ENCODE assay signal across 21 cellular contexts in the genomic region with DNA sequence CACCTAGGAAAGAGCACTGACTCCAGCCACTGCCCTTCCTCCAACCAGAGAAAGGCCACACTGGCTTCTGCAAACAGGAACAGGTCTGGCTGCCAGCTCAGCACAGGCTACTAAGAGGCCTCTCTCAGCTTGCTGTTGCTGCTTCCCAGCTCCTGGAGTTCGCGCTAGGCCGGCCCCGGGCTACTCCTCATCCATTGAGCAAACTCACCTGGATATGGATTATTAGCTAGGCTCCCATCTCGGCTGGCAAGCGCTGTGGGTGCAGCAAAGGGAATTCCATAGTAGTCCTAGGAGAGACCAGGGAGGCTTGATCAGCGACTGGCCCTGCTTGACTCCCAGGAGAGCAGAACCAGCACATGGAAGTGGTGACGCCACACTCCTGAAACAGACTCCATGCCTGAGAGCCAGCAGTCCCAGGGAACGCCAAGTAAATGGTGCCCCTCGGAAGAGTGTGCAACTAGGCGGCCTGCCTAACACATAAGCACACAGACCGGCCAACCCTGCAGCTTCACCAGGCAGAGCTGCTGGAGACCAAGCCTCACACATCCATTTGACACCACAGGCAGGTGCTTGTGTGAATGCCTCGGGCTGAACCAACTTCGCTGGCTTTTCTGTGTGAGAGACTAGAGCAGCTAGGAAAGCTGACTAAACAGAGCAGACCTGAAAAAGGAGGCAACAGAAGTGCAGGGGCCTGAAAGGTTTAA.
DNase-seq lines count a peak whose midpoint lies in the region; ATAC-seq and TF ChIP-seq lines count a peak whose summit lies in the region.
"Had no signal": no experiment of that assay in that cellular context is flagged by ENCODE, and none has a peak within 500 bp of the region (broad histone marks: within the 10 kb centered on the region; RNA-seq: fewer than 3 reads in every experiment).

No MANE protein-coding gene starts in this region.

- H3K9ac ChIP-seq in OCI-LY1 (ENCODE audit: low read length) (no peak overlapping the region), neuronal stem cell (ENCODE audit: low read depth, low read length, poor library complexity) (no peak overlapping the region)

- no peaks in the 10 kb centered on the region for H4K20me1 ChIP-seq in OCI-LY1 (ENCODE audit: insufficient read depth, low read length)

- H2AFZ ChIP-seq in OCI-LY1 (ENCODE audit: low read length), result no peak overlapping the region
- no peak overlapping the region for H2AFZ ChIP-seq in neuronal stem cell (ENCODE audit: low read length)

- peak overlapping the region; percentile 43 for H2BK5ac ChIP-seq in neuronal stem cell (ENCODE audit: low read length)

- no peak overlapping the region for H4K8ac ChIP-seq in neuronal stem cell (ENCODE audit: low read depth, low read length)

- H3K9me3 ChIP-seq in CD4-positive, alpha-beta T cell (ENCODE audit: control insufficient read depth, low read length), result no peaks in the 10 kb centered on the region
- H3K9me3 ChIP-seq in OCI-LY1 (ENCODE audit: low read length) (no peaks in the 10 kb centered on the region), neuronal stem cell (replicated peaks in 1 of 2; ENCODE audit: control insufficient read depth in 2 of 2, insufficient read depth in 1 of 2, low read depth in 1 of 2, low read length in 2 of 2) (no peaks in the 10 kb centered on the region)
- H3K9me3 ChIP-seq: breast epithelium, mucosa of descending colon, transverse colon had no signal

- H3K4me3 Mint-ChIP-seq in CD4-positive, alpha-beta T cell, result no peak overlapping the region
- H3K4me3 Mint-ChIP-seq in endothelial cell (ENCODE audit: unreplicated experiment), result peak overlapping the region; percentile 37
- H3K4me3 Mint-ChIP-seq: stimulated activated memory B cell treated with anti-CD40 and anti-IgM and Interleukin-4, amounts not matched to agents 10 μg/mL and 1 μg/mL and 100 μg/mL, for 72 hours had no signal

- H2AK5ac ChIP-seq in neuronal stem cell (ENCODE audit: low read depth, low read length), result no peak overlapping the region

- H3K4me2 ChIP-seq in OCI-LY1 (ENCODE audit: low read length) (no peak overlapping the region), neuronal stem cell (ENCODE audit: insufficient read depth, low read length, poor library complexity, severe bottlenecking) (no peak overlapping the region)

- no peak overlapping the region for H3K27ac ChIP-seq in CD4-positive, alpha-beta T cell (ENCODE audit: low read depth, low read length)
- H3K27ac ChIP-seq in OCI-LY1 (ENCODE audit: low read depth, low read length, poor library complexity, severe bottlenecking) (peak overlapping the region; percentile 27), neuronal stem cell (replicated peaks; ENCODE audit: low read length) (no peak overlapping the region)
- H3K27ac ChIP-seq: transverse colon had no signal

- no peaks in the 10 kb centered on the region for H3K27me3 ChIP-seq in CD4-positive, alpha-beta T cell (ENCODE audit: control insufficient read depth, insufficient read depth, low read length)
- H3K27me3 ChIP-seq in OCI-LY1 (ENCODE audit: insufficient read depth, low read length) (no peaks in the 10 kb centered on the region), neuronal stem cell (ENCODE audit: control insufficient read depth in 3 of 3, insufficient read depth in 3 of 3, low read depth in 1 of 3, low read length in 3 of 3) (no peaks in the 10 kb centered on the region)
- H3K27me3 ChIP-seq: breast epithelium, transverse colon had no signal

- no peak for DNase-seq in CD4-positive, alpha-beta T cell
- DNase-seq in endothelial cell (ENCODE audit: low spot score) (no peak), neuronal stem cell (ENCODE audit: low spot score) (no peak), NK-92 (lab: John Stamatoyannopoulos, UW; ENCODE audit: unreplicated experiment) (no peak), AML-193 (lab: John Stamatoyannopoulos, UW) (no peak), occipital lobe (lab: John Stamatoyannopoulos, UW) (no peak)
- DNase-seq: activated CD4-positive, alpha-beta T cell treated with anti-CD3 and anti-CD28 coated beads for 48 hours; GDM1; hippocampal formation; mucosa of descending colon; NCI-H2029 treated with DMSO at 0.1 percent for 48 hours; NCI-H524 treated with DMSO at 0.1 percent for 48 hours; stimulated activated CD4-positive, alpha-beta T cell treated with anti-CD3 and anti-CD28 coated beads, Interleukin-12 subunit alpha, Interleukin-12 subunit beta, amount 100 ng/mL, for 4 hours; T-helper 9 cell; transverse colon had no signal

- H3K4ac ChIP-seq in neuronal stem cell (ENCODE audit: low read length), result no peak overlapping the region

- no peak overlapping the region for H4K91ac ChIP-seq in neuronal stem cell (ENCODE audit: low read depth, low read length, poor library complexity)

- no peaks in the 10 kb centered on the region for H3K9me2 ChIP-seq in OCI-LY1 (ENCODE audit: low read depth, low read length)

- no peak for ATAC-seq in CD4-positive, alpha-beta T cell (ENCODE audit: poor library complexity)
- ATAC-seq in GM18520 (IDR thresholded peaks at IDR 0.05; ENCODE audit: unreplicated experiment), result no peak
- ATAC-seq: stimulated activated memory B cell treated with anti-CD40 and anti-IgM and Interleukin-4, amounts not matched to agents 10 μg/mL and 1 μg/mL and 100 μg/mL, for 72 hours had no signal

- no peak for TF ChIP-seq CTCF in CD4-positive, alpha-beta T cell (IDR thresholded peaks at IDR 0.05)
- no peak for TF ChIP-seq CTCF in OCI-LY1 (IDR thresholded peaks at IDR 0.05; ENCODE audit: low read length)
- no peak for TF ChIP-seq CTCF in endothelial cell (IDR thresholded peaks at IDR 0.05; ENCODE audit: unreplicated experiment)

- no peak overlapping the region for H3K4me3 ChIP-seq in OCI-LY1 (ENCODE audit: low read depth, low read length, poor library complexity, severe bottlenecking)
- no peak overlapping the region for H3K4me3 ChIP-seq in neuronal stem cell (ENCODE audit: low read length in 2 of 2)
- H3K4me3 ChIP-seq: breast epithelium, GM12878, mucosa of descending colon, transverse colon had no signal

- intact Hi-C loops in CD4-positive, alpha-beta T cell (cut with DNase I, micrococcal nuclease), result loop anchor here in 1 of 2 experiments (5.0 kb wide), 1 partner anchor 112 kb away; no protein-coding TSS in a partner anchor

- no peak overlapping the region for H3K14ac ChIP-seq in neuronal stem cell (ENCODE audit: low read length)

- H3K4me1 ChIP-seq in OCI-LY1 (ENCODE audit: insufficient read depth, low read length, severe bottlenecking) (no peaks in the 10 kb centered on the region), neuronal stem cell (ENCODE audit: control insufficient read depth in 2 of 2, insufficient read depth in 1 of 2, low read depth in 1 of 2, low read length in 2 of 2) (peaks cover 0 to 3% of the 10 kb centered on the region in 2 donors)
- H3K4me1 ChIP-seq: breast epithelium had no signal

- peak overlapping the region; percentile 59 for H3K23ac ChIP-seq in neuronal stem cell (ENCODE audit: low read depth, low read length, poor library complexity)

- CTCF ChIA-PET in CD4-positive, alpha-beta T cell (lab: Charles Lee), result interaction anchor here (0.7 to 1.3 kb wide), 2 partner anchors 9 to 110 kb away, joined by 3 to 4 read pairs; no protein-coding TSS in a partner anchor

- POLR2A ChIA-PET in CD4-positive, alpha-beta T cell (lab: Charles Lee), result no interaction called here

- H3K36me3 Mint-ChIP-seq in CD4-positive, alpha-beta T cell (ENCODE audit: low read depth), result peaks cover 98% of the 10 kb centered on the region
- peaks cover 62% of the 10 kb centered on the region for H3K36me3 Mint-ChIP-seq in endothelial cell (ENCODE audit: low read depth, unreplicated experiment)

- H3K27me3 Mint-ChIP-seq in CD4-positive, alpha-beta T cell, result no peaks in the 10 kb centered on the region
- peaks cover 30% of the 10 kb centered on the region for H3K27me3 Mint-ChIP-seq in endothelial cell (ENCODE audit: unreplicated experiment)
- H3K27me3 Mint-ChIP-seq: stimulated activated memory B cell treated with anti-CD40 and anti-IgM and Interleukin-4, amounts not matched to agents 10 μg/mL and 1 μg/mL and 100 μg/mL, for 72 hours had no signal

- no peaks in the 10 kb centered on the region; the same call in 1 of the 2 replicates for H3F3A ChIP-seq in OCI-LY1 (ENCODE audit: insufficient read depth, low read length)

- no peak overlapping the region for H3K18ac ChIP-seq in neuronal stem cell (ENCODE audit: low read length)

- H3K27ac Mint-ChIP-seq in CD4-positive, alpha-beta T cell, result peak overlapping the region; percentile 6
- no peak overlapping the region for H3K27ac Mint-ChIP-seq in endothelial cell (ENCODE audit: unreplicated experiment)
- H3K27ac Mint-ChIP-seq: stimulated activated memory B cell treated with anti-CD40 and anti-IgM and Interleukin-4, amounts not matched to agents 10 μg/mL and 1 μg/mL and 100 μg/mL, for 72 hours had no signal

- no peak overlapping the region for H2BK120ac ChIP-seq in neuronal stem cell (ENCODE audit: low read depth, low read length)

- H3K36me3 ChIP-seq in OCI-LY1 (ENCODE audit: insufficient read depth, low read length) (peaks cover 99% of the 10 kb centered on the region), neuronal stem cell (replicated peaks in 1 of 2; ENCODE audit: control insufficient read depth in 2 of 2, insufficient read depth in 2 of 2, low read length in 2 of 2) (peaks cover 63 to 99% of the 10 kb centered on the region in 2 donors)
- H3K36me3 ChIP-seq: breast epithelium had no signal

- no peaks in the 10 kb centered on the region for H3K79me2 ChIP-seq in OCI-LY1 (ENCODE audit: insufficient read depth, low read length)

- no peak overlapping the region for H2BK12ac ChIP-seq in neuronal stem cell (ENCODE audit: low read length)

- peaks cover 3% of the 10 kb centered on the region for H3K79me1 ChIP-seq in neuronal stem cell (ENCODE audit: low read depth, low read length)

- no peak overlapping the region for H2BK15ac ChIP-seq in neuronal stem cell (ENCODE audit: low read length)

- no CpG with 5 or more reads among the region's 14 CpGs for WGBS in neuronal stem cell (ENCODE audit: extremely low coverage in 2 of 2, insufficient read length in 2 of 2, insufficient replicate concordance in 1 of 2), 2 donors

- no peaks in the 10 kb centered on the region for H3K4me1 Mint-ChIP-seq in CD4-positive, alpha-beta T cell (ENCODE audit: low read depth)
- H3K4me1 Mint-ChIP-seq in endothelial cell (ENCODE audit: unreplicated experiment), result peaks cover 11% of the 10 kb centered on the region
- H3K4me1 Mint-ChIP-seq: stimulated activated memory B cell treated with anti-CD40 and anti-IgM and Interleukin-4, amounts not matched to agents 10 μg/mL and 1 μg/mL and 100 μg/mL, for 72 hours had no signal

- no peaks in the 10 kb centered on the region for H3K9me3 Mint-ChIP-seq in CD4-positive, alpha-beta T cell
- H3K9me3 Mint-ChIP-seq in endothelial cell (ENCODE audit: unreplicated experiment), result no peaks in the 10 kb centered on the region
- H3K9me3 Mint-ChIP-seq: activated naive CD4-positive, alpha-beta T cell treated with anti-CD3 and anti-CD28 coated beads, Interleukin-2, amount 50 U/mL, for 72 hours; stimulated activated memory B cell treated with anti-CD40 and anti-IgM and Interleukin-4, amounts not matched to agents 10 μg/mL and 1 μg/mL and 100 μg/mL, for 72 hours had no signal
